ENCODE assay signal across 13 cellular contexts in genomic region chr6:6592836-6593235, GRCh38. TPM values are rescaled to one million over a fixed set of nuclear protein-coding genes. Genes with fewer than 3 reads are reported as not detected.
DNase-seq lines count a peak whose midpoint lies in the region; ATAC-seq and TF ChIP-seq lines count a peak whose summit lies in the region.
"Had no signal": no experiment of that assay in that cellular context is flagged by ENCODE, and none has a peak within 500 bp of the region (broad histone marks: within the 10 kb centered on the region; RNA-seq: fewer than 3 reads in every experiment).

No MANE protein-coding gene starts in this region.

- DNase-seq in CD4-positive, CD25-positive, alpha-beta regulatory T cell: peak in 2 of 3 donors; percentile 11 to 46
- no peak for DNase-seq in naive thymus-derived CD4-positive, alpha-beta T cell
- no peak for DNase-seq in ureter (ENCODE audit: low spot score)
- DNase-seq: mammary epithelial cell, NCI-H2171, SHP77 treated with DMSO at 0.1 percent for 48 hours had no signal

- POLR2A ChIA-PET in naive thymus-derived CD4-positive, alpha-beta T cell (lab: Charles Lee): interaction anchor here (0.9 to 3.9 kb wide), 5 partner anchors 10 to 21 kb away, joined by 3 to 17 read pairs (median 4); no protein-coding TSS in a partner anchor

- peak overlapping the region; percentile 7 for H3K27ac ChIP-seq in CD4-positive, CD25-positive, alpha-beta regulatory T cell (ENCODE audit: insufficient read depth, low read length, poor library complexity, severe bottlenecking)
- peak overlapping the region; percentile 14 for H3K27ac ChIP-seq in naive thymus-derived CD4-positive, alpha-beta T cell (ENCODE audit: low read depth, low read length)
- H3K27ac ChIP-seq: C4-2B had no signal

- ATAC-seq in CD4-positive, CD25-positive, alpha-beta regulatory T cell (ENCODE audit: low read depth in 2 of 2): peak in 1 of 2 donors; percentile 16
- ATAC-seq in naive thymus-derived CD4-positive, alpha-beta T cell: peak; percentile 39
- ATAC-seq in GM21515 (IDR thresholded peaks at IDR 0.05; ENCODE audit: unreplicated experiment): no peak
- ATAC-seq in HG03175 (IDR thresholded peaks at IDR 0.05; ENCODE audit: unreplicated experiment): no peak
- no peak for ATAC-seq in GM21576 (IDR thresholded peaks at IDR 0.05; ENCODE audit: unreplicated experiment)

- peaks cover 5% of the 10 kb centered on the region for H3K27me3 Mint-ChIP-seq in CD4-positive, CD25-positive, alpha-beta regulatory T cell
- no peaks in the 10 kb centered on the region for H3K27me3 Mint-ChIP-seq in activated naive CD8-positive, alpha-beta T cell
- peaks cover 0 to 1% (median 0%) of the 10 kb centered on the region in 5 donors for H3K27me3 Mint-ChIP-seq in naive thymus-derived CD4-positive, alpha-beta T cell

- peak overlapping the region; percentile 46; the same call in 1 of the 2 replicates for H2AFZ ChIP-seq in Loucy (ENCODE audit: low read length)

- no peak overlapping the region for H3K4me2 ChIP-seq in Loucy (ENCODE audit: low read depth, low read length, poor library complexity, severe bottlenecking)

- no peaks in the 10 kb centered on the region for H4K20me1 ChIP-seq in Loucy (ENCODE audit: insufficient read depth, low read length, poor library complexity, severe bottlenecking)

- no peaks in the 10 kb centered on the region for H3K36me3 Mint-ChIP-seq in CD4-positive, CD25-positive, alpha-beta regulatory T cell
- no peaks in the 10 kb centered on the region for H3K36me3 Mint-ChIP-seq in activated naive CD8-positive, alpha-beta T cell
- peaks cover 0 to 54% (median 0%) of the 10 kb centered on the region in 5 donors for H3K36me3 Mint-ChIP-seq in naive thymus-derived CD4-positive, alpha-beta T cell

- H3K9ac ChIP-seq in Loucy (ENCODE audit: low read depth, low read length, poor library complexity, severe bottlenecking): no peak overlapping the region

- H3K27me3 ChIP-seq in CD4-positive, CD25-positive, alpha-beta regulatory T cell (ENCODE audit: control insufficient read depth, insufficient read depth, low read length): no peaks in the 10 kb centered on the region
- peaks cover 1% of the 10 kb centered on the region for H3K27me3 ChIP-seq in Loucy (ENCODE audit: insufficient read depth, low read length, poor library complexity, severe bottlenecking)
- no peaks in the 10 kb centered on the region for H3K27me3 ChIP-seq in naive thymus-derived CD4-positive, alpha-beta T cell (ENCODE audit: control insufficient read depth in 2 of 2, insufficient read depth in 2 of 2, low read length in 2 of 2)

- no peaks in the 10 kb centered on the region for H3K9me2 ChIP-seq in Loucy (replicated peaks; ENCODE audit: low read depth, low read length)

- H3K4me3 ChIP-seq in CD4-positive, CD25-positive, alpha-beta regulatory T cell (ENCODE audit: low read depth, low read length): peak overlapping the region; percentile 43
- no peak overlapping the region for H3K4me3 ChIP-seq in Loucy (ENCODE audit: low read length, poor library complexity, severe bottlenecking)
- H3K4me3 ChIP-seq in naive thymus-derived CD4-positive, alpha-beta T cell (ENCODE audit: low read length): no peak overlapping the region

- peaks cover 0 to 2% (median 0%) of the 10 kb centered on the region in 7 donors for H3K9me3 Mint-ChIP-seq in CD4-positive, CD25-positive, alpha-beta regulatory T cell
- no peaks in the 10 kb centered on the region for H3K9me3 Mint-ChIP-seq in activated naive CD8-positive, alpha-beta T cell (ENCODE audit: low read depth)
- peaks cover 0 to 9% (median 0%) of the 10 kb centered on the region in 11 donors for H3K9me3 Mint-ChIP-seq in naive thymus-derived CD4-positive, alpha-beta T cell

- no peaks in the 10 kb centered on the region for H3K9me3 ChIP-seq in CD4-positive, CD25-positive, alpha-beta regulatory T cell (ENCODE audit: control insufficient read depth in 2 of 2, low read length in 2 of 2)
- H3K9me3 ChIP-seq in Loucy (ENCODE audit: insufficient read depth, low read depth, low read length): no peaks in the 10 kb centered on the region
- no peaks in the 10 kb centered on the region for H3K9me3 ChIP-seq in naive thymus-derived CD4-positive, alpha-beta T cell (ENCODE audit: control insufficient read depth in 2 of 3, low read length in 3 of 3)

- H3K27ac Mint-ChIP-seq in CD4-positive, CD25-positive, alpha-beta regulatory T cell: peak overlapping the region; percentile 7 to 90 (median 82)
- peak overlapping the region; percentile 84 for H3K27ac Mint-ChIP-seq in activated naive CD8-positive, alpha-beta T cell
- peak overlapping the region; percentile 67 to 97 (median 89) for H3K27ac Mint-ChIP-seq in naive thymus-derived CD4-positive, alpha-beta T cell

- peaks cover 0 to 73% (median 23%) of the 10 kb centered on the region in 4 donors for H3K4me1 Mint-ChIP-seq in CD4-positive, CD25-positive, alpha-beta regulatory T cell
- H3K4me1 Mint-ChIP-seq in activated naive CD8-positive, alpha-beta T cell (ENCODE audit: low read depth): peaks cover 76% of the 10 kb centered on the region
- peaks cover 53 to 99% (median 91%) of the 10 kb centered on the region in 7 donors for H3K4me1 Mint-ChIP-seq in naive thymus-derived CD4-positive, alpha-beta T cell

- CTCF ChIA-PET in naive thymus-derived CD4-positive, alpha-beta T cell (lab: Charles Lee): interaction anchor here (0.6 to 1.3 kb wide), 3 partner anchors 9 to 18 kb away, joined by 3 to 10 read pairs (median 4); no protein-coding TSS in a partner anchor

- no peaks in the 10 kb centered on the region for H3K79me2 ChIP-seq in Loucy (ENCODE audit: insufficient read depth, low read length)

- no peaks in the 10 kb centered on the region for H3F3A ChIP-seq in Loucy (ENCODE audit: low read depth)

- H3K4me3 Mint-ChIP-seq in CD4-positive, CD25-positive, alpha-beta regulatory T cell: peak overlapping the region in 3 of 4 donors; percentile 1 to 11 (median 6)
- no peak overlapping the region for H3K4me3 Mint-ChIP-seq in activated naive CD8-positive, alpha-beta T cell
- H3K4me3 Mint-ChIP-seq in naive thymus-derived CD4-positive, alpha-beta T cell: peak overlapping the region in 9 of 10 donors; percentile 17 to 76 (median 63)

- intact Hi-C loops in naive thymus-derived CD4-positive, alpha-beta T cell (cut with micrococcal nuclease): loop anchor here in 1 of 2 donors (1.0 kb wide), 1 partner anchor 21 kb away; no protein-coding TSS in a partner anchor

- H3K36me3 ChIP-seq in CD4-positive, CD25-positive, alpha-beta regulatory T cell (ENCODE audit: control insufficient read depth, insufficient read depth, low read length): no peaks in the 10 kb centered on the region
- H3K36me3 ChIP-seq in Loucy (ENCODE audit: insufficient read depth, low read length): no peaks in the 10 kb centered on the region
- no peaks in the 10 kb centered on the region for H3K36me3 ChIP-seq in naive thymus-derived CD4-positive, alpha-beta T cell (ENCODE audit: control insufficient read depth in 2 of 3, insufficient read depth in 3 of 3, low read length in 3 of 3)

- H3K4me1 ChIP-seq in CD4-positive, CD25-positive, alpha-beta regulatory T cell (ENCODE audit: control insufficient read depth, insufficient read depth, low read length, poor library complexity, severe bottlenecking): peaks cover 21% of the 10 kb centered on the region
- peaks cover 43% of the 10 kb centered on the region for H3K4me1 ChIP-seq in Loucy (ENCODE audit: insufficient read depth, low read length, poor library complexity, severe bottlenecking)
- peaks cover 13 to 59% of the 10 kb centered on the region in 2 donors for H3K4me1 ChIP-seq in naive thymus-derived CD4-positive, alpha-beta T cell (ENCODE audit: control insufficient read depth in 2 of 2, insufficient read depth in 2 of 2, low read length in 2 of 2)

- TF ChIP-seq CTCF in Loucy (conservative IDR thresholded peaks at IDR 0.05; ENCODE audit: low read length): no peak

RNA-seq across cellular contexts. Expression of gene LY86, which starts 4.3 kb away (rescaled TPM):
- total RNA-seq in CD4-positive, CD25-positive, alpha-beta regulatory T cell: not detected
- 1 to 10 TPM in 3 of 4 donors, under 1 TPM in 1; 0.31 to 3.1 (median 1.4) TPM for polyA plus RNA-seq in CD4-positive, CD25-positive, alpha-beta regulatory T cell
- 10 to 100 TPM in 2 of 5 experiments, 1 to 10 TPM in 3; 1.5 to 19.6 (median 4.5) TPM for total RNA-seq in naive thymus-derived CD4-positive, alpha-beta T cell
- 1 to 10 TPM; 5.4 to 9.7 TPM for polyA plus RNA-seq in naive thymus-derived CD4-positive, alpha-beta T cell
- total RNA-seq in ureter: 1.8 TPM
- total RNA-seq: LHCN-M2, mammary epithelial cell had no signal
- polyA plus RNA-seq: mammary epithelial cell had no signal

Comparison
In these comparisons a context has a peak if more than half of its experiments do, and no peak if none do; other contexts are left out.
1. DNase-seq: peak in CD4-positive, CD25-positive, alpha-beta regulatory T cell (2 of 3); none in naive thymus-derived CD4-positive, alpha-beta T cell (0 of 9) and ureter (single experiment).
2. Peak in every context shown above with its lines, with median percentiles within 50 percentile points of each other: H3K27ac Mint-ChIP-seq.